8 cellular contexts compared by ENCODE assay signal in the genomic region with DNA sequence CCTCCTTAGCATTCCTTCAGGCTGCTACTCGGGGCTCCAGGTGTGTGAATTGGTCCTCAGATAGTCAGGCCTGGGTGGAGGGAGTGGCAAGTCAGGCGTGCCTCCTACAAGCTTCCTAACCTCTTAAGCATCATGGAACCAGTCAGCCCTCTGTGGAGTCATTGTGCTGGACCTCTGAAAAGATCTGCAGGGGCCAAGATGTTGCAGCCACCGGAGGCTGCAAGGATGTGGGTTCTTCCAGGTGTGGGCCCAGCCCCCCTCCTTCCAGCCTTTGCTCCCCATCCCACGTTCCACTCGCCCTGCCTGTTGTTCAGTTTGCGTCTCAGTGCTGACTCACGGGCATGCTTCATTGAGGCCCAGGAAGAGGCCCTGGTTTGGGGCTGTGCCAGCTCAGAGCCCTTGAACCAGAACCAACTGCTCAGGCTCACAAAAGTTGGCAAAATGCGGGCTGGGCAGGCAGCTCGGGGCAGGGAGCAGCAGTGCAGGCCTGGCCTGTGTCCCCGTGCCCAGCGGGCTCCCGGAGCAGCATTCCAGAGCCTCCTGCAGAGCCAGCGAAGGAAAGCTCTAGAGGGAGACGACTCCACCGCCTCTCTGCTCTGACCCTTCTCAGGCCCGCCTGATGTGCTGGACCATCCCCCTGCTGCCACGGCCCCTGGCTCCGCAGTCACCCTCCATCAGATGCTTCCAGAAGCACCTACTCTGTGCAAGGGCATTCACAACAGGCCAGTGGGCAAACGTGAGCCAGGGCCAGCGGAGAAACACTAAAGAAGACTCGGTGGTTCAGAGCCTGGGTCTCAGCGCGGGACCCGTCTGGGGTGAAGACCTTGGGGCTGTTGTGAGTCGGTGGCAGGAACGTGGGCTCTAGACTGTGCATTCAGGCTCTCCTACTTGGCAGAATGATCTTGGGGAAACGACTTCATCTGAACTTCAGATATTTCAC.
DNase-seq lines count a peak whose midpoint lies in the region; ATAC-seq lines count a peak whose summit lies in the region.

No MANE protein-coding gene starts in this region.

- peak overlapping the region; percentile 53 to 65 for H3K4me3 Mint-ChIP-seq in effector memory CD8-positive, alpha-beta T cell

- H3K4me1 ChIP-seq in muscle layer of colon (ENCODE audit: insufficient read depth, low read length) = peaks cover 80% of the 10 kb centered on the region

- peaks cover 0 to 3% of the 10 kb centered on the region in 2 donors for H3K9me3 Mint-ChIP-seq in effector memory CD8-positive, alpha-beta T cell

- peaks cover 24 to 31% of the 10 kb centered on the region in 2 donors for H3K27me3 Mint-ChIP-seq in effector memory CD8-positive, alpha-beta T cell

- H3K9ac ChIP-seq in muscle layer of colon (ENCODE audit: low read length) = no peak overlapping the region

- peaks cover 16 to 28% of the 10 kb centered on the region in 2 donors for H3K4me1 Mint-ChIP-seq in effector memory CD8-positive, alpha-beta T cell (ENCODE audit: low read depth in 2 of 2)

- peak; percentile 71 for DNase-seq in activated gamma-delta T cell treated with Interleukin-2 at 50 U/mL for 16 hours
- no peak for DNase-seq in activated gamma-delta T cell (lab: John Stamatoyannopoulos, UW)
- peak; percentile 51 for DNase-seq in NCI-H510A (lab: John Stamatoyannopoulos, UW)
- peak; percentile 38 to 49 for DNase-seq in activated CD8-positive, alpha-beta memory T cell treated with anti-CD3 and anti-CD28 coated beads for 4 hours (ENCODE audit: low read depth in 2 of 2)
- DNase-seq in effector memory CD8-positive, alpha-beta T cell = peak in 2 of 3 experiments; percentile 42 to 47
- DNase-seq in stimulated activated CD8-positive, alpha-beta memory T cell treated with anti-CD3 and anti-CD28 coated beads, Interleukin-7, amount 100 ng/mL, for 24 hours (ENCODE audit: low read depth) = peak; percentile 54

- peaks cover 0 to 6% of the 10 kb centered on the region in 2 donors for H3K27me3 ChIP-seq in muscle layer of colon (ENCODE audit: control insufficient read depth in 1 of 2, insufficient read depth in 2 of 2, low read length in 2 of 2)

- H3K9me3 ChIP-seq in muscle layer of colon (ENCODE audit: low read length) = no peaks in the 10 kb centered on the region

- peak overlapping the region; percentile 74 for H3K27ac ChIP-seq in muscle layer of colon (ENCODE audit: low read depth, low read length)

- peak overlapping the region in 1 of 2 donors; percentile 6 for H3K4me3 ChIP-seq in muscle layer of colon (ENCODE audit: low read depth in 1 of 2, low read length in 2 of 2)

- no peaks in the 10 kb centered on the region for H3K36me3 Mint-ChIP-seq in effector memory CD8-positive, alpha-beta T cell (ENCODE audit: insufficient read depth)

- H3K36me3 ChIP-seq in muscle layer of colon (ENCODE audit: insufficient read depth, low read length) = no peaks in the 10 kb centered on the region

- H3K27ac Mint-ChIP-seq in effector memory CD8-positive, alpha-beta T cell = peak overlapping the region; percentile 67 to 80

- peak; percentile 69 for ATAC-seq in effector memory CD8-positive, alpha-beta T cell (replicated peaks)
- no peak for ATAC-seq in HG03469 (IDR thresholded peaks at IDR 0.05; ENCODE audit: unreplicated experiment)
